Comparison of ENCODE assay signal across 25 cellular contexts in the genomic region with DNA sequence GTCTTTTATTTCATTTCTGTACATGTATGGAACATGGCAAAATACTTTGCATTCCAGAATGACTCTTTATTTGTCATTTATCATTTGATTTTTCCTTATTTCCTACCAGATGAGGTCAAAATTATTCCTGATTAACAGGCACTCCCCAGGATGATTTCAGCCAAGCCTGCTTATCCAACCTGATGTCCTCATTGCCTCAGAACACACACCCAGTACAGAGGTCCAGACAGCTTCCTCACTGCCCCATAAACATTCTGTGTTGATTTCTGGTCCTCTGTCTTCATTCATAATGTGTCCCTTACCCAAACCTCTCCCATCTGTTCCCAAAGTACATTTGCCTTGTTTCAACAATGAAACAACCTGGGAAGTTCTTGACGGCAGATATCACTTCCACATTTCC.
DNase-seq lines count a peak whose midpoint lies in the region; ATAC-seq, FAIRE-seq and TF ChIP-seq lines count a peak whose summit lies in the region.
"Had no signal": no experiment of that assay in that cellular context is flagged by ENCODE, and none has a peak within 500 bp of the region (broad histone marks: within the 10 kb centered on the region; RNA-seq: fewer than 3 reads in every experiment).

No MANE protein-coding gene starts in this region.

- H3K9me3 Mint-ChIP-seq in natural killer cell treated with Interleukin-12 subunit alpha and Interleukin-12 subunit beta and Interleukin-15 and Interleukin-18, amount 100 ng/mL, for 72 hours: peaks cover 22% of the 10 kb centered on the region

- intact Hi-C loops in right lobe of liver (cut with DNase I): no loop called here

- H3K27ac ChIP-seq in DND-41 (ENCODE audit: low read length) (peak overlapping the region; percentile 49), right lobe of liver (peak overlapping the region in 1 of 3 donors; percentile 44)
- H3K27ac ChIP-seq: BLaER1 had no signal

- H3F3A ChIP-seq in Loucy (ENCODE audit: low read depth): no peaks in the 10 kb centered on the region

- H3K4me2 ChIP-seq in DND-41 (ENCODE audit: insufficient read depth, low read length) (peak overlapping the region; percentile 62), Loucy (ENCODE audit: low read depth, low read length, poor library complexity, severe bottlenecking) (peak overlapping the region; percentile 34)
- H3K4me2 ChIP-seq: BLaER1 had no signal

- no peaks in the 10 kb centered on the region for H3K9me2 ChIP-seq in Loucy (replicated peaks; ENCODE audit: low read depth, low read length)

- H3K9me3 ChIP-seq in DND-41 (ENCODE audit: insufficient read depth, low read length, severe bottlenecking) (peaks cover 20% of the 10 kb centered on the region), Loucy (ENCODE audit: insufficient read depth, low read depth, low read length) (no peaks in the 10 kb centered on the region), right lobe of liver (no peaks in the 10 kb centered on the region)
- H3K9me3 ChIP-seq: BE2C had no signal

- no peak overlapping the region for H3K27ac Mint-ChIP-seq in natural killer cell treated with Interleukin-12 subunit alpha and Interleukin-12 subunit beta and Interleukin-15 and Interleukin-18, amount 100 ng/mL, for 72 hours
- H3K27ac Mint-ChIP-seq: CD14-positive monocyte; CD4-positive, CD25-positive, alpha-beta regulatory T cell; CD8-positive, alpha-beta memory T cell had no signal

- no peaks in the 10 kb centered on the region for H3K79me2 ChIP-seq in DND-41 (ENCODE audit: insufficient read depth, low read length)
- H3K79me2 ChIP-seq in Loucy (ENCODE audit: insufficient read depth, low read length): no peaks in the 10 kb centered on the region

- no peak for DNase-seq in DND-41
- no peak for DNase-seq in GM12892 (ENCODE audit: insufficient read length)
- no peak for DNase-seq in right lobe of liver
- DNase-seq in natural killer cell treated with Interleukin-12 subunit alpha and Interleukin-12 subunit beta and Interleukin-15 and Interleukin-18, amount 100 ng/mL, for 72 hours (ENCODE audit: low spot score): no peak
- no peak for DNase-seq in glomerular visceral epithelial cell (ENCODE audit: extremely low spot score)
- DNase-seq in activated T-cell treated with anti-CD3 and anti-CD28 coated beads, Interleukin-2, amount 50 U/mL, for 1 hour: no peak
- DNase-seq: 8988T; ACHN; BE2C; C1 segment of cervical spinal cord; CD4-positive, alpha-beta memory T cell; CD4-positive, CD25-positive, alpha-beta regulatory T cell; CD8-positive, alpha-beta memory T cell; COR-L47; DMS 273 treated with DMSO at 0.1 percent for 48 hours; DMS153; DMS53; DMS79; GF-D8 had no signal

- H3K4me3 ChIP-seq in DND-41 (ENCODE audit: low read depth in 1 of 2, low read length in 2 of 2): peak overlapping the region in 1 of 2 experiments; percentile 27; a peak in 1 of 4 replicates
- H3K4me3 ChIP-seq in Loucy (ENCODE audit: low read length, poor library complexity, severe bottlenecking): no peak overlapping the region
- peak overlapping the region in 1 of 3 donors; percentile 6 for H3K4me3 ChIP-seq in right lobe of liver
- H3K4me3 ChIP-seq: BLaER1 had no signal

- H3K27me3 Mint-ChIP-seq in natural killer cell treated with Interleukin-12 subunit alpha and Interleukin-12 subunit beta and Interleukin-15 and Interleukin-18, amount 100 ng/mL, for 72 hours: peaks cover 0 to 5% of the 10 kb centered on the region in 2 donors
- H3K27me3 Mint-ChIP-seq: CD4-positive, alpha-beta memory T cell; CD4-positive, CD25-positive, alpha-beta regulatory T cell had no signal

- H3K27me3 ChIP-seq in DND-41 (ENCODE audit: insufficient read depth, low read length, poor library complexity) (no peaks in the 10 kb centered on the region), Loucy (ENCODE audit: insufficient read depth, low read length, poor library complexity, severe bottlenecking) (no peaks in the 10 kb centered on the region), right lobe of liver (no peaks in the 10 kb centered on the region)
- H3K27me3 ChIP-seq: BLaER1 had no signal

- H2AFZ ChIP-seq in DND-41 (ENCODE audit: low read depth, low read length) (peak overlapping the region; percentile 71), Loucy (ENCODE audit: low read length) (no peak overlapping the region)

- H3K36me3 Mint-ChIP-seq in natural killer cell treated with Interleukin-12 subunit alpha and Interleukin-12 subunit beta and Interleukin-15 and Interleukin-18, amount 100 ng/mL, for 72 hours: peaks cover 7% of the 10 kb centered on the region
- H3K36me3 Mint-ChIP-seq: CD14-positive monocyte had no signal

- H3K36me3 ChIP-seq in DND-41 (ENCODE audit: insufficient read depth, low read length): peaks cover 3% of the 10 kb centered on the region; the same call in 1 of the 2 replicates
- no peaks in the 10 kb centered on the region for H3K36me3 ChIP-seq in Loucy (ENCODE audit: insufficient read depth, low read length)
- H3K36me3 ChIP-seq in right lobe of liver: no peaks in the 10 kb centered on the region
- H3K36me3 ChIP-seq: BE2C, BLaER1 had no signal

- no peak overlapping the region for H3K4me3 Mint-ChIP-seq in natural killer cell treated with Interleukin-12 subunit alpha and Interleukin-12 subunit beta and Interleukin-15 and Interleukin-18, amount 100 ng/mL, for 72 hours
- H3K4me3 Mint-ChIP-seq: CD14-positive monocyte; CD4-positive, CD25-positive, alpha-beta regulatory T cell had no signal

- H3K4me1 ChIP-seq in DND-41 (ENCODE audit: insufficient read depth, low read length) (peaks cover 13% of the 10 kb centered on the region), Loucy (ENCODE audit: insufficient read depth, low read length, poor library complexity, severe bottlenecking) (no peaks in the 10 kb centered on the region), right lobe of liver (no peaks in the 10 kb centered on the region)
- H3K4me1 ChIP-seq: BE2C, BLaER1 had no signal

- peak; percentile 5 for FAIRE-seq in GM12892 (lab: Jason Lieb, UNC)
- FAIRE-seq: A204.1, G401.6, GM12891 had no signal

- TF ChIP-seq POLR2A in GM12892 (IDR thresholded peaks at IDR 0.05; ENCODE audit: low read depth, low read length) (no peak), right lobe of liver (IDR thresholded peaks at IDR 0.05) (no peak)

- H4K20me1 ChIP-seq in DND-41 (ENCODE audit: insufficient read depth, low read length): no peaks in the 10 kb centered on the region
- no peaks in the 10 kb centered on the region for H4K20me1 ChIP-seq in Loucy (ENCODE audit: insufficient read depth, low read length, poor library complexity, severe bottlenecking)
- H4K20me1 ChIP-seq: BLaER1 had no signal

- no peak for ATAC-seq in DND-41 (ENCODE audit: insufficient read depth, low read depth)
- peak; percentile 33 to 93 (median 73) for ATAC-seq in right lobe of liver
- no peak for ATAC-seq in natural killer cell treated with Interleukin-12 subunit alpha and Interleukin-12 subunit beta and Interleukin-15 and Interleukin-18, amount 100 ng/mL, for 72 hours

- H3K4me1 Mint-ChIP-seq in natural killer cell treated with Interleukin-12 subunit alpha and Interleukin-12 subunit beta and Interleukin-15 and Interleukin-18, amount 100 ng/mL, for 72 hours (ENCODE audit: low read depth in 2 of 2): no peaks in the 10 kb centered on the region
- H3K4me1 Mint-ChIP-seq: CD14-positive monocyte had no signal

- H3K9ac ChIP-seq in DND-41 (ENCODE audit: low read depth, low read length): peak overlapping the region; percentile 39
- no peak overlapping the region for H3K9ac ChIP-seq in Loucy (ENCODE audit: low read depth, low read length, poor library complexity, severe bottlenecking)
- H3K9ac ChIP-seq: BLaER1 had no signal

- TF ChIP-seq CTCF in DND-41 (IDR thresholded peaks at IDR 0.05; ENCODE audit: borderline replicate concordance, extremely low read depth, low read length, poor library complexity, severe bottlenecking): no peak
- TF ChIP-seq CTCF in Loucy (conservative IDR thresholded peaks at IDR 0.05; ENCODE audit: low read length): no peak
- no peak for TF ChIP-seq CTCF in right lobe of liver (IDR thresholded peaks at IDR 0.05)

- WGBS in right lobe of liver (ENCODE audit: insufficient coverage, low coverage, low lambda C conversion rate, missing lambda C conversion rate): 17% methylated on average over 1 of the region's 1 CpG

Comparison
In these comparisons a context has a peak if more than half of its experiments do, and no peak if none do; other contexts are left out.
1. ATAC-seq: peak in right lobe of liver (4 of 4); none in DND-41 (single experiment) and natural killer cell treated with Interleukin-12 subunit alpha and Interleukin-12 subunit beta and Interleukin-15 and Interleukin-18, amount 100 ng/mL, for 72 hours (0 of 2).